Comparison of ENCODE assay signal across 8 cellular contexts in the genomic region with DNA sequence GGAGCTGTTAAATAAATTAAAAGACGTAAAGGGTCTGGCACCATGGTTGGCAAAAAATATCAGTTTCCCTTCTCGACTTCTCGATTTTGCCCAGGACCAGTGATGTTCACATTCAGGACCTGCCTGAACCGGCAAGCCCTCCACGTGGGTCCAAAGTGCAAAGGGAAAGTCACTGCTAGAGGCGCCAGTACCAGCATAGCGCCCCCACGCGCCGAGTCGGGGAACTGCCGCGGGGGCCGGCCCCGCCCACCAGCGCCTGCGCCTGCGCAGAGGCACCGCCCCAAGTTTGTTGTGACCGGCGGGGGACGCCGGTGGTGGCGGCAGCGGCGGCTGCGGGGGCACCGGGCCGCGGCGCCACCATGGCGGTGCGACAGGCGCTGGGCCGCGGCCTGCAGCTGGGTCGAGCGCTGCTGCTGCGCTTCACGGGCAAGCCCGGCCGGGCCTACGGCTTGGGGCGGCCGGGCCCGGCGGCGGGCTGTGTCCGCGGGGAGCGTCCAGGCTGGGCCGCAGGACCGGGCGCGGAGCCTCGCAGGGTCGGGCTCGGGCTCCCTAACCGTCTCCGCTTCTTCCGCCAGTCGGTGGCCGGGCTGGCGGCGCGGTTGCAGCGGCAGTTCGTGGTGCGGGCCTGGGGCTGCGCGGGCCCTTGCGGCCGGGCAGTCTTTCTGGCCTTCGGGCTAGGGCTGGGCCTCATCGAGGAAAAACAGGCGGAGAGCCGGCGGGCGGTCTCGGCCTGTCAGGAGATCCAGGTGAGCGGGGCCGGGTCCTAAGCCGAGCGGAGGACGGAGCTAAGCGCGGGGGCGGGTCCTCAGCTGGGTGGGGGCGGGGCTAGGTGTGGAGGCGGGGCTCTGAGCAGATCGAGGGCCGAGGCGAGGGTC. TPM values are rescaled to one million over a fixed set of nuclear protein-coding genes. Genes with fewer than 3 reads are reported as not detected.
DNase-seq lines count a peak whose midpoint lies in the region; ATAC-seq and TF ChIP-seq lines count a peak whose summit lies in the region.

A gene (plus strand): TSS at position 269 of the 875 bp plus-strand sequence. CDS start 91 bp downstream, at position 360.

- peak within 1 kb of the TSS; percentile 99 for H2AFZ ChIP-seq in neural progenitor cell (replicated peaks)

- peak within 1 kb of the TSS; percentile 81 for H3K27ac Mint-ChIP-seq in neural progenitor cell

- peaks cover 5% of the 10 kb centered on the region for H3K9me3 Mint-ChIP-seq in neural progenitor cell

- H3K27me3 ChIP-seq in SJCRH30 (no peaks in the 10 kb centered on the region), neural progenitor cell (no peaks in the 10 kb centered on the region), stomach smooth muscle (ENCODE audit: control insufficient read depth in 1 of 2, insufficient read depth in 2 of 2, low read length in 2 of 2) (no peaks in the 10 kb centered on the region)

- H3K9ac ChIP-seq in neural progenitor cell (peak within 1 kb of the TSS; percentile 35), stomach smooth muscle (ENCODE audit: low read length in 2 of 2) (peak within 1 kb of the TSS; percentile 67 to 72)

- peak; percentile 71 for TF ChIP-seq CTCF in LNCaP clone FGC (IDR thresholded peaks at IDR 0.05; ENCODE audit: control insufficient read depth, extremely low read depth, insufficient read depth)
- TF ChIP-seq CTCF in neural progenitor cell (IDR thresholded peaks at IDR 0.05): peak; percentile 98

- H3K79me2 ChIP-seq in neural progenitor cell (ENCODE audit: low read depth): no peaks in the 10 kb centered on the region

- peak within 1 kb of the TSS; percentile 99 for H3K4me2 ChIP-seq in neural progenitor cell

- peak within 1 kb of the TSS; percentile 54 for H3K4me3 ChIP-seq in LNCaP clone FGC (ENCODE audit: low read depth, low read length)
- H3K4me3 ChIP-seq in SJCRH30: peak within 1 kb of the TSS; percentile 85
- H3K4me3 ChIP-seq in neural progenitor cell: peak within 1 kb of the TSS; percentile 91
- peak within 1 kb of the TSS; percentile 73 to 74 for H3K4me3 ChIP-seq in stomach smooth muscle (ENCODE audit: low read length in 2 of 2)

- H3K4me1 Mint-ChIP-seq in neural progenitor cell: peaks cover 14% of the 10 kb centered on the region

- no peaks in the 10 kb centered on the region for H3K36me3 Mint-ChIP-seq in neural progenitor cell

- no peaks in the 10 kb centered on the region for H3K27me3 Mint-ChIP-seq in neural progenitor cell (ENCODE audit: insufficient read depth, low read depth)

- peak within 1 kb of the TSS; percentile 92 for H3K4me3 Mint-ChIP-seq in neural progenitor cell

- no peaks in the 10 kb centered on the region; the same call in 1 of the 2 replicates for H3K9me3 ChIP-seq in SJCRH30 (replicated peaks)
- H3K9me3 ChIP-seq in neural progenitor cell (ENCODE audit: low read depth): no peaks in the 10 kb centered on the region
- H3K9me3 ChIP-seq in stomach smooth muscle (ENCODE audit: control insufficient read depth in 2 of 2, low read length in 2 of 2): no peaks in the 10 kb centered on the region

- H3K36me3 ChIP-seq in SJCRH30 (no peaks in the 10 kb centered on the region), neural progenitor cell (no peaks in the 10 kb centered on the region), stomach smooth muscle (ENCODE audit: control insufficient read depth in 2 of 2, insufficient read depth in 2 of 2, low read length in 2 of 2) (peaks cover 8 to 14% of the 10 kb centered on the region in 2 donors)

- peak; percentile 94 for DNase-seq in CD1c-positive myeloid dendritic cell (ENCODE audit: extremely low spot score)
- DNase-seq in LNCaP clone FGC (ENCODE audit: low read depth): no peak
- peak; percentile 79 to 87 for DNase-seq in SJCRH30
- DNase-seq in activated naive CD4-positive, alpha-beta T cell treated with Interleukin-2 at 50 U/mL for 16 hours: peak; percentile 87
- DNase-seq in foreskin melanocyte: peak; percentile 60
- peak; percentile 92 for DNase-seq in neural progenitor cell (ENCODE audit: low spot score)

- H4K20me1 ChIP-seq in neural progenitor cell (ENCODE audit: low read depth): no peaks in the 10 kb centered on the region

- ATAC-seq in GM19468 (IDR thresholded peaks at IDR 0.05; ENCODE audit: extremely low read depth, unreplicated experiment): peak; percentile 30

- H3K4me1 ChIP-seq in SJCRH30 (peaks cover 22% of the 10 kb centered on the region), neural progenitor cell (peaks cover 8% of the 10 kb centered on the region), stomach smooth muscle (ENCODE audit: control insufficient read depth, insufficient read depth, low read length) (peaks cover 17% of the 10 kb centered on the region)

- H3K27ac ChIP-seq in SJCRH30 (peak within 1 kb of the TSS; percentile 44), neural progenitor cell (no peak within 1 kb of the TSS), stomach smooth muscle (ENCODE audit: low read length) (peak within 1 kb of the TSS; percentile 80)

- H3F3A ChIP-seq in neural progenitor cell (ENCODE audit: low read depth): peaks cover 15% of the 10 kb centered on the region

RNA-seq across cellular contexts. Expression of the gene that starts here (rescaled TPM):
- 14.8 and 17.4 TPM in 2 replicates for total RNA-seq in SJCRH30 (2014; rRNA removed; shearing (Covaris generic))
- 13.3 and 21.6 TPM in 2 replicates for total RNA-seq in neural progenitor cell (ENCODE audit: low replicate concordance)
